ENCODE assay signal across 11 cellular contexts in the genomic region with DNA sequence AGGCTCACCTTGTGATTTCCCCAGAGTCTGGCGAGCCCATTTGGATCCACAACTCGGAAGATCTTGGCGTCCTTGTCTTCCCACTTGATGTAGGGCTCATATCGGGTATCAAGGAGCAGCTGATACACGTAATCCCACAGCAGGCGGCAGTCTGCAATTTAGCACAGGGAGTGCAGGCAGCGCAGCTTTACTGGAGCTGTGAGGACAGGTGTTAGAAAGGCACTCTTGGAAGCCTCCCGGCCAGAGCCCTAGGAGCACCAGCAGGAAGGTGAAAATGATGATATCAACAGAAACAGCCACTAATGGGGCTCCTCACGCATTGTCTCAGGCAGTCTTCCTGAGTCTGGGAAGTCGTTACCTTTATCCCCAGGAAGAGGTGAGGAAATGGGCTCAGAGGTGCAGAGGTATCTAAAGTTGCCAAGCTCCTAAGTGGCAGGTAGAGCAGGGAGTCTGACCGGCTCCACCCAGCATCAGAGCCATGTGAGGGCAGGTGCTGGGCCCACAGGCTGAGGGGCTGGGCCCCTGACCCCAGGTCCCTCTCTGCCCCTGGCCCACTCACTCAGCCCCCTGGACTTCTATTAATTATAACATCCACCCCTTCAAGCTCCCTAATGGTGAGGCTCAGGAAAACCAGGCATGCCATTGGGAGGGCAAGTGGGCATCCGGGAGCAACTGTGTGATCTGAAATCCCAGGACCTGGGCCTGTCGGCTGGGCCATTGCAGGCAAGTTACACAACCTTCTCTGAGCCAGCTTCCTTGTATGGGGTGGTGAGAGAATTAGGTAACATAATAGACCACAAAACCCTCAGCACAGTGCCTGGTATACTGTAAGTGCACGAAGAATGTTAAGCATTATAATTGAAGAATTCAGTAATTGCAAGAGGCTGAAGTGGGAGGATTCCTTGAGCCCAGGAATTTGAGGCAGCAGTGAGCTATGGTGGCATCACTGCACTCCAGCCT. TPM values are rescaled to one million over a fixed set of nuclear protein-coding genes. Genes with fewer than 3 reads are reported as not detected.
A peak's percentile ranks its signal among the peaks of the same experiment; 100 is the strongest.
DNase-seq lines count a peak whose midpoint lies in the region; ATAC-seq and TF ChIP-seq lines count a peak whose summit lies in the region.
"Had no signal": no experiment of that assay in that cellular context is flagged by ENCODE, and none has a peak within 500 bp of the region (broad histone marks: within the 10 kb centered on the region; RNA-seq: fewer than 3 reads in every experiment).

No MANE protein-coding gene starts in this region.

- H3K4me3 Mint-ChIP-seq in progenitor cell of endocrine pancreas (ENCODE audit: low read depth) = no peak overlapping the region
- H3K4me3 Mint-ChIP-seq: activated T-cell treated with anti-CD3 and anti-CD28 coated beads, Interleukin-2, amount 50 U/mL, for 24 hours had no signal

- no peak for TF ChIP-seq POLR2A in stomach (IDR thresholded peaks at IDR 0.05)
- no peak for TF ChIP-seq POLR2A in tibial nerve (IDR thresholded peaks at IDR 0.05)

- peak; percentile 58; the same call in 1 of the 2 replicates for TF ChIP-seq CTCF in WERI-Rb-1 (IDR thresholded peaks at IDR 0.05; ENCODE audit: low read depth, low read length)
- no peak for TF ChIP-seq CTCF in stomach (IDR thresholded peaks at IDR 0.05)
- no peak for TF ChIP-seq CTCF in progenitor cell of endocrine pancreas (IDR thresholded peaks at IDR 0.05; ENCODE audit: unreplicated experiment)
- no peak for TF ChIP-seq CTCF in tibial nerve (IDR thresholded peaks at IDR 0.05)

- H3K27ac Mint-ChIP-seq in progenitor cell of endocrine pancreas = no peak overlapping the region
- H3K27ac Mint-ChIP-seq: activated T-cell treated with anti-CD3 and anti-CD28 coated beads, Interleukin-2, amount 50 U/mL, for 24 hours had no signal

- ATAC-seq in GM21526 (IDR thresholded peaks at IDR 0.05; ENCODE audit: low FRiP score, unreplicated experiment) = no peak
- ATAC-seq: Panc1 had no signal

- H3K9me3 ChIP-seq in WERI-Rb-1 (ENCODE audit: severe bottlenecking) = no peaks in the 10 kb centered on the region
- no peaks in the 10 kb centered on the region for H3K9me3 ChIP-seq in stomach
- H3K9me3 ChIP-seq in tibial nerve = no peaks in the 10 kb centered on the region

- no peak overlapping the region for H3K27ac ChIP-seq in WERI-Rb-1
- H3K27ac ChIP-seq in stomach = no peak overlapping the region
- H3K27ac ChIP-seq in tibial nerve = no peak overlapping the region

- H3K9me3 Mint-ChIP-seq in progenitor cell of endocrine pancreas (ENCODE audit: low read depth) = no peaks in the 10 kb centered on the region
- H3K9me3 Mint-ChIP-seq: activated T-cell treated with anti-CD3 and anti-CD28 coated beads, Interleukin-2, amount 50 U/mL, for 24 hours had no signal

- WGBS in stomach, 5 donors = 81 to 89% (median 88%) methylated on average over 14 of the region's 14 CpGs
- WGBS in tibial nerve, 2 donors = 84 to 85% methylated on average over 14 of the region's 14 CpGs

- intact Hi-C loops in stomach (cut with DNase I; ENCODE audit: low total_unique reads) = no loop called here

- H3K4me1 Mint-ChIP-seq in progenitor cell of endocrine pancreas (ENCODE audit: low read depth) = no peaks in the 10 kb centered on the region

- TF ChIP-seq EP300 in stomach (IDR thresholded peaks at IDR 0.05) (no peak), tibial nerve (IDR thresholded peaks at IDR 0.05) (no peak)

- H3K36me3 ChIP-seq in WERI-Rb-1 (no peaks in the 10 kb centered on the region), stomach (peaks cover 0 to 31% (median 8%) of the 10 kb centered on the region in 4 donors), tibial nerve (peaks cover 0 to 47% (median 0%) of the 10 kb centered on the region in 3 donors)

- H3K4me1 ChIP-seq in stomach = peaks cover 0 to 13% (median 0%) of the 10 kb centered on the region in 4 donors
- peaks cover 0 to 12% (median 0%) of the 10 kb centered on the region in 4 donors for H3K4me1 ChIP-seq in tibial nerve

- H3K27me3 ChIP-seq in WERI-Rb-1 (ENCODE audit: insufficient read depth, low read depth, severe bottlenecking) = no peaks in the 10 kb centered on the region
- H3K27me3 ChIP-seq in stomach = no peaks in the 10 kb centered on the region
- H3K27me3 ChIP-seq in tibial nerve = no peaks in the 10 kb centered on the region

- H3K36me3 Mint-ChIP-seq in progenitor cell of endocrine pancreas (ENCODE audit: insufficient read depth) = no peaks in the 10 kb centered on the region

- DNase-seq in EL (peak; percentile 87), NCI-H2081 treated with DMSO at 0.1 percent for 48 hours (lab: John Stamatoyannopoulos, UW) (peak; percentile 19), WERI-Rb-1 (peak; percentile 92), myocyte (ENCODE audit: low read depth) (peak; percentile 71), stomach (no peak), progenitor cell of endocrine pancreas (ENCODE audit: low spot score, unreplicated experiment) (no peak), tibial nerve (ENCODE audit: low spot score in 2 of 2) (no peak)
- DNase-seq: activated T-cell treated with anti-CD3 and anti-CD28 coated beads, Interleukin-2, amount 50 U/mL, for 24 hours had no signal

- H3K27me3 Mint-ChIP-seq in progenitor cell of endocrine pancreas = peaks cover 19% of the 10 kb centered on the region

- H3K4me3 ChIP-seq in WERI-Rb-1 (ENCODE audit: low read depth, low read length) (no peak overlapping the region), stomach (no peak overlapping the region), tibial nerve (no peak overlapping the region)

RNA-seq across cellular contexts. Expression of a gene that starts 18.3 kb away (rescaled TPM):
- total RNA-seq in myocyte (0.62 TPM in 1 of 2 replicates, not detected in the other), stomach (10 to 100 TPM in 1 of 5 donors, 1 to 10 TPM in 2, under 1 TPM in 1, not detected in 1; 0.37 to 20.4 (median 3.1) TPM), progenitor cell of endocrine pancreas (not detected in 2 replicates), tibial nerve (1 to 10 TPM in 3 of 4 donors, under 1 TPM in 1; 0.60 to 9.2 (median 2.9) TPM)
- polyA plus RNA-seq in myocyte (2012) = 0.45 TPM
- 1 to 10 TPM; 2.6 to 7.9 (median 7.1) TPM for polyA plus RNA-seq in stomach

RNA-seq across cellular contexts. Expression of a gene that starts 32.5 kb away (rescaled TPM):
- total RNA-seq in myocyte = not detected in 2 replicates
- polyA plus RNA-seq in myocyte (2012) = 0.03 TPM
- 10 to 100 TPM in 1 of 5 donors, 1 to 10 TPM in 4; 3.5 to 14.8 (median 5.7) TPM for total RNA-seq in stomach
- polyA plus RNA-seq in stomach = 1 to 10 TPM; 2.4 to 3.8 (median 3.8) TPM
- total RNA-seq in progenitor cell of endocrine pancreas = 0.07 and 0.10 TPM in 2 replicates
- not detected for total RNA-seq in tibial nerve
- total RNA-seq: pulmonary artery endothelial cell had no signal

Comparison
In these comparisons a context has a peak if more than half of its experiments do, and no peak if none do; other contexts are left out.
1. DNase-seq: peak in EL (single experiment), NCI-H2081 treated with DMSO at 0.1 percent for 48 hours (single experiment), WERI-Rb-1 (single experiment) and myocyte (single experiment); none in stomach (single experiment), progenitor cell of endocrine pancreas (single experiment) and tibial nerve (0 of 2).